28 cellular contexts compared by ENCODE assay signal in the genomic region with DNA sequence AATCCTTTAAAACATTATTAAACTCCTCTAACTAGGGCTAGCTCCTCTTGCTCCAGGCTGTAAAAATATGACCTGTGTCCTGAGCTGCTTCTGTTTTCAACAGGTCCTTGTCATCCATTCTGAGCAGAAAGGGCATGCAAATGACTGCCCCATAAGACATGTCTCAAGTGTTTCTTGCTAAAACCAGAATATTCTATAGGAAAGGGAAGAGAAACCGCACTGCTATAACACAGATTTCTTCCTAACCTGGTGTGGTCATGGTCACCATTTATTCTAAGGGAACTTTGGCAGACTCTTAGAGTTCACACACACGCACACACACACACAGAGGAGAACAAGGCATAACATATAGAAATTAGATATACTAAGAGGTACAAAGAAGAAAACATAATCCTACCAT. TPM values are rescaled to one million over a fixed set of nuclear protein-coding genes. Genes with fewer than 3 reads are reported as not detected.
DNase-seq lines count a peak whose midpoint lies in the region; ATAC-seq and TF ChIP-seq lines count a peak whose summit lies in the region.
"Had no signal": no experiment of that assay in that cellular context is flagged by ENCODE, and none has a peak within 500 bp of the region (broad histone marks: within the 10 kb centered on the region; RNA-seq: fewer than 3 reads in every experiment).

No MANE protein-coding gene starts in this region.

- no peak for TF ChIP-seq CTCF in HL-60 (IDR thresholded peaks at IDR 0.05; ENCODE audit: insufficient read depth, low read length)

- DNase-seq in HL-60 (ENCODE audit: low read depth in 1 of 2, low spot score in 1 of 2) (peak; percentile 22 to 56), NOMO-1 treated with DMSO at 0.1 percent for 48 hours (lab: John Stamatoyannopoulos, UW; ENCODE audit: unreplicated experiment) (peak; percentile 93), DMS53 treated with DMSO at 0.1 percent for 48 hours (lab: John Stamatoyannopoulos, UW; ENCODE audit: unreplicated experiment) (no peak), DMS 273 treated with DMSO at 0.1 percent for 48 hours (lab: John Stamatoyannopoulos, UW) (no peak), NCI-H2107 (lab: John Stamatoyannopoulos, UW) (no peak)
- no peak for DNase-seq in activated naive CD8-positive, alpha-beta T cell treated with anti-CD3 and anti-CD28 coated beads, Interleukin-2, amount 10 ng/mL, durations not matched to agents 7 days and 5 days
- DNase-seq: activated CD4-positive, alpha-beta T cell treated with anti-CD3 and anti-CD28 coated beads for 48 hours; activated CD8-positive, alpha-beta memory T cell treated with anti-CD3 and anti-CD28 coated beads, Interleukin-2, amount 10 ng/mL, durations not matched to agents 7 days and 5 days; activated naive CD4-positive, alpha-beta T cell treated with anti-CD3 and anti-CD28 coated beads, Interleukin-2, amount 10 ng/mL, durations not matched to agents 7 days and 5 days; CD4-positive, alpha-beta memory T cell; colonic mucosa; EL; foreskin fibroblast; heart right ventricle; IMR-90; lower lobe of right lung; NCI-H2029 treated with DMSO at 0.1 percent for 48 hours; NCI-H2227 treated with DMSO at 0.1 percent for 48 hours; NCI-H774; PC-3; stimulated activated CD4-positive, alpha-beta T cell treated with anti-CD3 and anti-CD28 coated beads, Interleukin-1b, Interleukin-23, amount 100 ng/mL, for 48 hours; stimulated activated CD8-positive, alpha-beta memory T cell treated with anti-CD3 and anti-CD28 coated beads, Interleukin-4, amount 100 ng/mL, for 48 hours had no signal

- no peak overlapping the region for H3K27ac Mint-ChIP-seq in activated naive CD8-positive, alpha-beta T cell treated with anti-CD3 and anti-CD28 coated beads, Interleukin-2, amount 10 ng/mL, durations not matched to agents 7 days and 5 days
- peak overlapping the region; percentile 84 for H3K27ac Mint-ChIP-seq in stimulated activated naive CD8-positive, alpha-beta T cell treated with anti-CD3 and anti-CD28 coated beads, Interleukin-15, Interleukin-2, amounts not matched to agents 100 ng/mL and 50 ng/mL, for 24 hours
- H3K27ac Mint-ChIP-seq: activated CD8-positive, alpha-beta memory T cell treated with anti-CD3 and anti-CD28 coated beads, Interleukin-2, amount 10 ng/mL, durations not matched to agents 7 days and 5 days; activated naive CD4-positive, alpha-beta T cell treated with anti-CD3 and anti-CD28 coated beads, Interleukin-2, amount 10 ng/mL, durations not matched to agents 7 days and 5 days; natural killer cell treated with Interleukin-12 subunit alpha and Interleukin-12 subunit beta and Interleukin-15 and Interleukin-18, amount 100 ng/mL, for 72 hours; T-helper 2 cell treated with Interferon-gamma antibody and Interleukin-4, amounts not matched to agents 5 μg/mL and 100 μg/mL, for 36 hours; type B pancreatic cell had no signal

- peaks cover 6% of the 10 kb centered on the region for H3K36me3 Mint-ChIP-seq in activated naive CD8-positive, alpha-beta T cell treated with anti-CD3 and anti-CD28 coated beads, Interleukin-2, amount 10 ng/mL, durations not matched to agents 7 days and 5 days
- H3K36me3 Mint-ChIP-seq in stimulated activated naive CD8-positive, alpha-beta T cell treated with anti-CD3 and anti-CD28 coated beads, Interleukin-15, Interleukin-2, amounts not matched to agents 100 ng/mL and 50 ng/mL, for 24 hours (ENCODE audit: low read depth): peaks cover 5% of the 10 kb centered on the region
- H3K36me3 Mint-ChIP-seq: activated CD8-positive, alpha-beta memory T cell treated with anti-CD3 and anti-CD28 coated beads, Interleukin-2, amount 10 ng/mL, durations not matched to agents 7 days and 5 days; activated naive CD4-positive, alpha-beta T cell treated with anti-CD3 and anti-CD28 coated beads, Interleukin-2, amount 10 ng/mL, durations not matched to agents 7 days and 5 days; natural killer cell treated with Interleukin-12 subunit alpha and Interleukin-12 subunit beta and Interleukin-15 and Interleukin-18, amount 100 ng/mL, for 72 hours; type B pancreatic cell had no signal

- H3K4me1 Mint-ChIP-seq in activated naive CD8-positive, alpha-beta T cell treated with anti-CD3 and anti-CD28 coated beads, Interleukin-2, amount 10 ng/mL, durations not matched to agents 7 days and 5 days: peaks cover 13% of the 10 kb centered on the region
- H3K4me1 Mint-ChIP-seq in stimulated activated naive CD8-positive, alpha-beta T cell treated with anti-CD3 and anti-CD28 coated beads, Interleukin-15, Interleukin-2, amounts not matched to agents 100 ng/mL and 50 ng/mL, for 24 hours (ENCODE audit: low read depth): peaks cover 60% of the 10 kb centered on the region
- H3K4me1 Mint-ChIP-seq: CD4-positive, alpha-beta memory T cell had no signal

- no peak overlapping the region for H3K4me3 ChIP-seq in HL-60 (replicated peaks; ENCODE audit: insufficient read depth, low read length)
- H3K4me3 ChIP-seq: colonic mucosa, heart right ventricle, lower lobe of right lung, smooth muscle cell had no signal

- no peaks in the 10 kb centered on the region for H3K27me3 ChIP-seq in HL-60 (ENCODE audit: insufficient read depth, poor library complexity, severe bottlenecking)
- H3K27me3 ChIP-seq: colonic mucosa, heart right ventricle had no signal

- POLR2A ChIA-PET in activated naive CD8-positive, alpha-beta T cell treated with anti-CD3 and anti-CD28 coated beads, Interleukin-2, amount 10 ng/mL, durations not matched to agents 7 days and 5 days (lab: Charles Lee): no interaction called here

- peak overlapping the region; percentile 22 for H3K4me3 Mint-ChIP-seq in activated naive CD8-positive, alpha-beta T cell treated with anti-CD3 and anti-CD28 coated beads, Interleukin-2, amount 10 ng/mL, durations not matched to agents 7 days and 5 days
- H3K4me3 Mint-ChIP-seq in stimulated activated naive CD8-positive, alpha-beta T cell treated with anti-CD3 and anti-CD28 coated beads, Interleukin-15, Interleukin-2, amounts not matched to agents 100 ng/mL and 50 ng/mL, for 24 hours: peak overlapping the region; percentile 33
- H3K4me3 Mint-ChIP-seq: activated CD8-positive, alpha-beta memory T cell treated with anti-CD3 and anti-CD28 coated beads, Interleukin-2, amount 10 ng/mL, durations not matched to agents 7 days and 5 days; activated naive CD4-positive, alpha-beta T cell treated with anti-CD3 and anti-CD28 coated beads, Interleukin-2, amount 10 ng/mL, durations not matched to agents 7 days and 5 days; CD4-positive, alpha-beta memory T cell; natural killer cell treated with Interleukin-12 subunit alpha and Interleukin-12 subunit beta and Interleukin-15 and Interleukin-18, amount 100 ng/mL, for 72 hours; T-helper 2 cell treated with Interferon-gamma antibody and Interleukin-4, amounts not matched to agents 5 μg/mL and 100 μg/mL, for 36 hours; type B pancreatic cell had no signal

- no peak for ATAC-seq in activated naive CD8-positive, alpha-beta T cell treated with anti-CD3 and anti-CD28 coated beads, Interleukin-2, amount 10 ng/mL, durations not matched to agents 7 days and 5 days (ENCODE audit: low read depth)
- ATAC-seq: activated CD8-positive, alpha-beta memory T cell treated with anti-CD3 and anti-CD28 coated beads, Interleukin-2, amount 10 ng/mL, durations not matched to agents 7 days and 5 days; esophagus mucosa; heart right ventricle; natural killer cell treated with Interleukin-12 subunit alpha and Interleukin-12 subunit beta and Interleukin-15 and Interleukin-18, amount 100 ng/mL, for 72 hours; PC-3 had no signal

- H3K27me3 Mint-ChIP-seq in activated naive CD8-positive, alpha-beta T cell treated with anti-CD3 and anti-CD28 coated beads, Interleukin-2, amount 10 ng/mL, durations not matched to agents 7 days and 5 days: no peaks in the 10 kb centered on the region
- H3K27me3 Mint-ChIP-seq in stimulated activated naive CD8-positive, alpha-beta T cell treated with anti-CD3 and anti-CD28 coated beads, Interleukin-15, Interleukin-2, amounts not matched to agents 100 ng/mL and 50 ng/mL, for 24 hours: peaks cover 6% of the 10 kb centered on the region
- H3K27me3 Mint-ChIP-seq: activated CD8-positive, alpha-beta memory T cell treated with anti-CD3 and anti-CD28 coated beads, Interleukin-2, amount 10 ng/mL, durations not matched to agents 7 days and 5 days; CD4-positive, alpha-beta memory T cell; type B pancreatic cell had no signal

- no peaks in the 10 kb centered on the region for H3K9me3 Mint-ChIP-seq in activated naive CD8-positive, alpha-beta T cell treated with anti-CD3 and anti-CD28 coated beads, Interleukin-2, amount 10 ng/mL, durations not matched to agents 7 days and 5 days
- no peaks in the 10 kb centered on the region for H3K9me3 Mint-ChIP-seq in stimulated activated naive CD8-positive, alpha-beta T cell treated with anti-CD3 and anti-CD28 coated beads, Interleukin-15, Interleukin-2, amounts not matched to agents 100 ng/mL and 50 ng/mL, for 24 hours
- H3K9me3 Mint-ChIP-seq: activated naive CD4-positive, alpha-beta T cell treated with anti-CD3 and anti-CD28 coated beads, Interleukin-2, amount 10 ng/mL, durations not matched to agents 7 days and 5 days; CD4-positive, alpha-beta memory T cell; natural killer cell treated with Interleukin-12 subunit alpha and Interleukin-12 subunit beta and Interleukin-15 and Interleukin-18, amount 100 ng/mL, for 72 hours; T-helper 2 cell treated with Interferon-gamma antibody and Interleukin-4, amounts not matched to agents 5 μg/mL and 100 μg/mL, for 36 hours; type B pancreatic cell had no signal

- H3K27ac ChIP-seq in HL-60 (replicated peaks): no peak overlapping the region; the same call in 1 of the 2 replicates
- H3K27ac ChIP-seq: colonic mucosa, heart right ventricle, lower lobe of right lung had no signal

RNA-seq across cellular contexts. Expression of gene B3GNT5, which starts 34.2 kb away (rescaled TPM):
- under 1 TPM; 0.61 to 0.79 TPM for total RNA-seq in activated naive CD8-positive, alpha-beta T cell treated with anti-CD3 and anti-CD28 coated beads, Interleukin-2, amount 10 ng/mL, durations not matched to agents 7 days and 5 days

RNA-seq across cellular contexts. Expression of gene LAMP3, which starts 56.3 kb away (rescaled TPM):
- 10 to 100 TPM; 14.6 to 17.8 TPM for total RNA-seq in activated naive CD8-positive, alpha-beta T cell treated with anti-CD3 and anti-CD28 coated beads, Interleukin-2, amount 10 ng/mL, durations not matched to agents 7 days and 5 days
- total RNA-seq: IMR-90 had no signal

Comparison
In these comparisons a context has a peak if more than half of its experiments do, and no peak if none do; other contexts are left out.
1. DNase-seq: peak in HL-60 (2 of 2) and NOMO-1 treated with DMSO at 0.1 percent for 48 hours (single experiment); none in activated naive CD8-positive, alpha-beta T cell treated with anti-CD3 and anti-CD28 coated beads, Interleukin-2, amount 10 ng/mL, durations not matched to agents 7 days and 5 days (single experiment), DMS53 treated with DMSO at 0.1 percent for 48 hours (single experiment), DMS 273 treated with DMSO at 0.1 percent for 48 hours (single experiment) and NCI-H2107 (single experiment).